ENCODE assay signal across 1 cellular context in the genomic region with DNA sequence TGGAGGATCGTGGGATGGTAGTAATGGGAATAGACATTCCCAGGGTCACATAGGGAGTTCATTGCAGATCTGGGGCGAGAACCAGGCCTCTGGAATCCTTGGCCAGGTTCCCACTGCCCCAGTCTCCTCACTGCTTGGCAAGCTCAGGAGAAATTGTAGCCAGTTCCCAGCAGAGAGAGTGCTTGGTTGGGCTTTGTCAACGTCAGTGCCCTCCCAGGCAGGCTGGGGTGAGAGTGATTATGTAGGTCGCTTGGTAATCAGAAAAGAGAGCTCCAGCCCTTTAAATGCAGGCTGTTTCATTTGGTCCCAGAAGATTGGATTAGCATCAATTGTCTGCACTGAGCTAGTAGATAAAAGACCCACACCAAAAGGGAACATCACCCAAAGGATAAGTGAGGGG.
TF ChIP-seq lines count a peak whose summit lies in the region.

No MANE protein-coding gene starts in this region.

TF ChIP-seq in GM23338, 12 proteins besides CTCF, POLR2A, EP300 and RAD21 (continued from another document):
- TF ChIP-seq REST (IDR thresholded peaks at IDR 0.05; ENCODE audit: unreplicated experiment) (no peak), ZNF331 (CRISPR knock-in tag; IDR thresholded peaks at IDR 0.05; ENCODE audit: low read depth) (no peak), EZH2 (IDR thresholded peaks at IDR 0.05; ENCODE audit: low read depth, unreplicated experiment) (no peak), STAT1 (IDR thresholded peaks at IDR 0.05; ENCODE audit: unreplicated experiment) (no peak), EZH2phosphoT487 (IDR thresholded peaks at IDR 0.05; ENCODE audit: unreplicated experiment) (no peak), CREB1 (CRISPR knock-in tag; IDR thresholded peaks at IDR 0.05; ENCODE audit: low read depth) (no peak), JUNB (IDR thresholded peaks at IDR 0.05; ENCODE audit: unreplicated experiment) (no peak), POLR2AphosphoS5 (IDR thresholded peaks at IDR 0.05; ENCODE audit: low read depth) (no peak)
- TF ChIP-seq, protein P1, sequence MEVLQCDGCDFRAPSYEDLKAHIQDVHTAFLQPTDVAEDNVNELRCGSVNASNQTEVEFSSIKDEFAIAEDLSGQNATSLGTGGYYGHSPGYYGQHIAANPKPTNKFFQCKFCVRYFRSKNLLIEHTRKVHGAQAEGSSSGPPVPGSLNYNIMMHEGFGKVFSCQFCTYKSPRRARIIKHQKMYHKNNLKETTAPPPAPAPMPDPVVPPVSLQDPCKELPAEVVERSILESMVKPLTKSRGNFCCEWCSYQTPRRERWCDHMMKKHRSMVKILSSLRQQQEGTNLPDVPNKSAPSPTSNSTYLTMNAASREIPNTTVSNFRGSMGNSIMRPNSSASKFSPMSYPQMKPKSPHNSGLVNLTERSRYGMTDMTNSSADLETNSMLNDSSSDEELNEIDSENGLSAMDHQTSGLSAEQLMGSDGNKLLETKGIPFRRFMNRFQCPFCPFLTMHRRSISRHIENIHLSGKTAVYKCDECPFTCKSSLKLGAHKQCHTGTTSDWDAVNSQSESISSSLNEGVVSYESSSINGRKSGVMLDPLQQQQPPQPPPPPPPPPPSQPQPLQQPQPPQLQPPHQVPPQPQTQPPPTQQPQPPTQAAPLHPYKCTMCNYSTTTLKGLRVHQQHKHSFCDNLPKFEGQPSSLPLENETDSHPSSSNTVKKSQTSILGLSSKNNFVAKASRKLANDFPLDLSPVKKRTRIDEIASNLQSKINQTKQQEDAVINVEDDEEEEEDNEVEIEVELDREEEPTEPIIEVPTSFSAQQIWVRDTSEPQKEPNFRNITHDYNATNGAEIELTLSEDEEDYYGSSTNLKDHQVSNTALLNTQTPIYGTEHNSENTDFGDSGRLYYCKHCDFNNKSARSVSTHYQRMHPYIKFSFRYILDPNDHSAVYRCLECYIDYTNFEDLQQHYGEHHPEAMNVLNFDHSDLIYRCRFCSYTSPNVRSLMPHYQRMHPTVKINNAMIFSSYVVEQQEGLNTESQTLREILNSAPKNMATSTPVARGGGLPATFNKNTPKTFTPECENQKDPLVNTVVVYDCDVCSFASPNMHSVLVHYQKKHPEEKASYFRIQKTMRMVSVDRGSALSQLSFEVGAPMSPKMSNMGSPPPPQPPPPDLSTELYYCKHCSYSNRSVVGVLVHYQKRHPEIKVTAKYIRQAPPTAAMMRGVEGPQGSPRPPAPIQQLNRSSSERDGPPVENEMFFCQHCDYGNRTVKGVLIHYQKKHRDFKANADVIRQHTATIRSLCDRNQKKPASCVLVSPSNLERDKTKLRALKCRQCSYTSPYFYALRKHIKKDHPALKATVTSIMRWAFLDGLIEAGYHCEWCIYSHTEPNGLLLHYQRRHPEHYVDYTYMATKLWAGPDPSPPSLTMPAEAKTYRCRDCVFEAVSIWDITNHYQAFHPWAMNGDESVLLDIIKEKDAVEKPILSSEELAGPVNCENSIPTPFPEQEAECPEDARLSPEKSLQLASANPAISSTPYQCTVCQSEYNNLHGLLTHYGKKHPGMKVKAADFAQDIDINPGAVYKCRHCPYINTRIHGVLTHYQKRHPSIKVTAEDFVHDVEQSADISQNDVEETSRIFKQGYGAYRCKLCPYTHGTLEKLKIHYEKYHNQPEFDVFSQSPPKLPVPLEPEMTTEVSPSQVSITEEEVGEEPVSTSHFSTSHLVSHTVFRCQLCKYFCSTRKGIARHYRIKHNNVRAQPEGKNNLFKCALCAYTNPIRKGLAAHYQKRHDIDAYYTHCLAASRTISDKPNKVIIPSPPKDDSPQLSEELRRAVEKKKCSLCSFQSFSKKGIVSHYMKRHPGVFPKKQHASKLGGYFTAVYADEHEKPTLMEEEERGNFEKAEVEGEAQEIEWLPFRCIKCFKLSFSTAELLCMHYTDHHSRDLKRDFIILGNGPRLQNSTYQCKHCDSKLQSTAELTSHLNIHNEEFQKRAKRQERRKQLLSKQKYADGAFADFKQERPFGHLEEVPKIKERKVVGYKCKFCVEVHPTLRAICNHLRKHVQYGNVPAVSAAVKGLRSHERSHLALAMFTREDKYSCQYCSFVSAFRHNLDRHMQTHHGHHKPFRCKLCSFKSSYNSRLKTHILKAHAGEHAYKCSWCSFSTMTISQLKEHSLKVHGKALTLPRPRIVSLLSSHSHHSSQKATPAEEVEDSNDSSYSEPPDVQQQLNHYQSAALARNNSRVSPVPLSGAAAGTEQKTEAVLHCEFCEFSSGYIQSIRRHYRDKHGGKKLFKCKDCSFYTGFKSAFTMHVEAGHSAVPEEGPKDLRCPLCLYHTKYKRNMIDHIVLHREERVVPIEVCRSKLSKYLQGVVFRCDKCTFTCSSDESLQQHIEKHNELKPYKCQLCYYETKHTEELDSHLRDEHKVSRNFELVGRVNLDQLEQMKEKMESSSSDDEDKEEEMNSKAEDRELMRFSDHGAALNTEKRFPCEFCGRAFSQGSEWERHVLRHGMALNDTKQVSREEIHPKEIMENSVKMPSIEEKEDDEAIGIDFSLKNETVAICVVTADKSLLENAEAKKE (CRISPR knock-in tag; IDR thresholded peaks at IDR 0.05) = no peak
